In the genomic region with DNA sequence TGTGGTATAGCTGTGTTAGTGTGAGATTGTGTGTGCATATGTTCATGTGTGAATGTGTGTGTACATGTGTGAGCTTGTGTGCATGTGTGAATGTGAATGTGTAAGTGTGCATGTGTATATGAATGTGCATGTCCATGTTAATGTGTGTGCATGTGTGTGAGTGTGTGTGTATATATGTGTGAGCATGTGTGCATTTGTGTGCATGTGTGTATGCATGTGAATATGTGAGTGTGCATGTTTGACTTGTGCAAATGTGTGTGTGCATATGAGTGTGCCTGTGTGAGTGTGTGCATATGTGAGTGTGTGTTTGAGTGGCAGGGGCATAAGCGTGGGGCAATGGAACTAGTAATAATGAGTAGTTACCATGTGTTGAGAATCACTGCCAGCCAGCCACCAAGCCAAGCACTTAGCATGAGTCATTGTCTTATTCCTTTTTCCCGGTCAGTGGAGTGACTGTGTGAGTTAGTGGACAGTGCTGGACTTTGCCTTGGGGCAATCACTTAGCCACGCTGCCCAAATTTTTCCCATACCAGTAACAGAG, we compare ENCODE assay signal across 18 cellular contexts. TPM values are rescaled to one million over a fixed set of nuclear protein-coding genes. Genes with fewer than 3 reads are reported as not detected.
DNase-seq lines count a peak whose midpoint lies in the region; ATAC-seq and TF ChIP-seq lines count a peak whose summit lies in the region.
"Had no signal": no experiment of that assay in that cellular context is flagged by ENCODE, and none has a peak within 500 bp of the region (broad histone marks: within the 10 kb centered on the region; RNA-seq: fewer than 3 reads in every experiment).

No MANE protein-coding gene starts in this region.

- ATAC-seq in GM21576 (IDR thresholded peaks at IDR 0.05; ENCODE audit: unreplicated experiment) (no peak), HG03460 (IDR thresholded peaks at IDR 0.05; ENCODE audit: unreplicated experiment) (no peak)
- ATAC-seq: stimulated activated naive CD8-positive, alpha-beta T cell treated with anti-CD3 and anti-CD28 coated beads, Interleukin-15, Interleukin-2, amounts not matched to agents 100 U/mL and 50 U/mL, for 24 hours had no signal

- H3K4me3 ChIP-seq in MG63 (no peak overlapping the region), coronary artery (no peak overlapping the region)
- H3K4me3 ChIP-seq: SJCRH30 had no signal

- peaks cover 4% of the 10 kb centered on the region; the same call in 1 of the 2 replicates for H3K9me3 ChIP-seq in MG63
- H3K9me3 ChIP-seq: SJCRH30 had no signal

- no peak for TF ChIP-seq CTCF in coronary artery (IDR thresholded peaks at IDR 0.05)

- no peaks in the 10 kb centered on the region; the same call in 1 of the 2 replicates for H3K27me3 ChIP-seq in MG63

- H3K36me3 ChIP-seq in MG63: no peaks in the 10 kb centered on the region
- H3K36me3 ChIP-seq: SJCRH30 had no signal

- no peak overlapping the region for H3K27ac ChIP-seq in coronary artery
- H3K27ac ChIP-seq: SJCRH30, VCaP had no signal

- DNase-seq in EH (ENCODE audit: low read depth) (peak; percentile 3), MG63 (peak; percentile 77), coronary artery (ENCODE audit: low spot score) (peak; percentile 12), mesenteric fat pad (ENCODE audit: low spot score) (peak; percentile 22), NCI-H1436 (lab: John Stamatoyannopoulos, UW) (no peak), HPDE6-E6E7 (ENCODE audit: extremely low spot score) (no peak)
- DNase-seq: HCEC 1CT; naive B cell; NCI-H1417 treated with DMSO at 0.1 percent for 48 hours; NCI-H524 treated with DMSO at 0.1 percent for 48 hours; SJCRH30; stimulated activated CD4-positive, alpha-beta T cell treated with anti-CD3 and anti-CD28 coated beads, Interleukin-4, amount 100 ng/mL, for 4 hours; stimulated activated naive CD8-positive, alpha-beta T cell treated with anti-CD3 and anti-CD28 coated beads, Interleukin-15, Interleukin-2, amounts not matched to agents 100 U/mL and 50 U/mL, for 24 hours had no signal

RNA-seq across cellular contexts. Expression of gene SHH, which starts 46.3 kb away (rescaled TPM):
- not detected in 2 replicates for total RNA-seq in MG63 (2014; rRNA removed; shearing (Covaris generic); ENCODE audit: low replicate concordance)
- not detected for total RNA-seq in mesenteric fat pad
- total RNA-seq: B cell, G401, SJCRH30 had no signal

Comparison
In these comparisons a context has a peak if more than half of its experiments do, and no peak if none do; other contexts are left out.
1. DNase-seq: peak in EH (single experiment), MG63 (single experiment), coronary artery (single experiment) and mesenteric fat pad (single experiment); none in NCI-H1436 (single experiment) and HPDE6-E6E7 (single experiment).